Comparison of ENCODE assay signal across 10 cellular contexts in the genomic region with DNA sequence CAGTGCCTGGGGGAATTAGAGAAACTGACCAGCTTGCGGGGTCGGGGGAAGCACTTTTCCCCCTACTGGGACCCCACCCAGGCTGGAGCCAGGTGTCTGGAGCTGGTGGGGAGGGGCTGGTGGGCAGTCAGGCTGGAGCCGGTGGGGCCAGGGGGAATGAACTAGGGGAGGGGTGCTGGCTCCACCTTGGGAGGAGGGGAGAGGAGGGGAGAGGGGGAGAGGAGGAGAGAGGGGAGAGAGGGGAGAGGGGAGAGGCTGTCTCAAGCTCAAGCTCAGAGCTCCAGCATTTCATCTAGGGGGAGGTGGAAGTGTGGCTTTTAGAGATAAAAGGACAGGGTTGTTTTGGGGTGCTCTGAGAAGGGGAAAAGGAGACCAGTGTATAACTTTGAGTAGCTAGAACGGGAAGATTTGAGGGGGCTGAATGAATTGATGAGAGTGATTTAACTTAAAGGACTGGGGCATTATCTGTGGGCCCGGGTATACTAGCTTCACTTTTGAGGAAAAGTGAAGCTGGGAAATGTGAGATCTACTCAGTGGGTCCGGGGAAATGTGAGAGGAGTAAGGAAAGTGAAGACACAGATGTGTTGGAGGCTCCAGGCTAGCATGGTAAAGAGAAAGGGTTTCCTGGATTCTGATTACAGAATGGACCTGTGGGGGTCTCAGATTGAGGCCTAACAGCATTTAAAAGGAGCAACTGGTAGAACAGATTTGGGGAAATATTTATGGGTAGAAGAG. TPM values are rescaled to one million over a fixed set of nuclear protein-coding genes. Genes with fewer than 3 reads are reported as not detected.
A peak's percentile ranks its signal among the peaks of the same experiment; 100 is the strongest.
DNase-seq lines count a peak whose midpoint lies in the region; ATAC-seq, FAIRE-seq and TF ChIP-seq lines count a peak whose summit lies in the region.
"Had no signal": no experiment of that assay in that cellular context is flagged by ENCODE, and none has a peak within 500 bp of the region (broad histone marks: within the 10 kb centered on the region; RNA-seq: fewer than 3 reads in every experiment).

No MANE protein-coding gene starts in this region.

- peaks cover 0 to 34% (median 0%) of the 10 kb centered on the region in 3 donors for H3K36me3 ChIP-seq in Peyer's patch
- no peaks in the 10 kb centered on the region for H3K36me3 ChIP-seq in BE2C

- CTCF ChIA-PET in A549 (lab: Yijun Ruan, JAX): interaction anchor here (0.8 to 19.7 kb wide), 11 partner anchors 10 to 795 kb away, joined by 3 to 309 read pairs (median 4); a partner anchor contains a TSS

- POLR2A ChIA-PET in A549 (lab: Yijun Ruan, JAX): no interaction called here

- peak overlapping the region; percentile 89 for H3K4me2 ChIP-seq in A549

- DNase-seq in A549 (ENCODE audit: low read depth in 1 of 2, low spot score in 1 of 2): no peak
- DNase-seq in Peyer's patch: no peak
- DNase-seq in epithelial cell of prostate (ENCODE audit: low read depth, low spot score): no peak
- DNase-seq in nephron progenitor cell: peak; percentile 30
- DNase-seq in BE2C: no peak
- DNase-seq in foreskin melanocyte: no peak
- no peak for DNase-seq in activated T-helper 1 cell treated with anti-CD3 and anti-CD28 coated beads, Interleukin-12 subunit alpha, Interleukin-12 subunit beta, Interleukin-2, Interleukin-4 antibody, amounts not matched to agents 30 ng/mL and 10 ng/mL and 1 ng/mL, durations not matched to agents 14 hours and 24 hours and 36 hours (ENCODE audit: low spot score)
- DNase-seq in HFFc6: no peak
- DNase-seq: RPMI8226 had no signal

- H3K9me3 Mint-ChIP-seq in nephron progenitor cell: no peaks in the 10 kb centered on the region
- no peaks in the 10 kb centered on the region for H3K9me3 Mint-ChIP-seq in activated T-helper 1 cell treated with anti-CD3 and anti-CD28 coated beads, Interleukin-12 subunit alpha, Interleukin-12 subunit beta, Interleukin-2, Interleukin-4 antibody, amounts not matched to agents 30 ng/mL and 10 ng/mL and 1 ng/mL, durations not matched to agents 14 hours and 24 hours and 36 hours
- H3K9me3 Mint-ChIP-seq in HFFc6: no peaks in the 10 kb centered on the region
- H3K9me3 Mint-ChIP-seq: stimulated activated memory B cell treated with anti-CD40 and anti-IgM and Interleukin-4, amounts not matched to agents 10 μg/mL and 1 μg/mL and 100 μg/mL, for 72 hours had no signal

- TF ChIP-seq CTCF in A549 (IDR thresholded peaks at IDR 0.05): no peak
- no peak for TF ChIP-seq CTCF in Peyer's patch (IDR thresholded peaks at IDR 0.05)
- no peak for TF ChIP-seq CTCF in nephron progenitor cell (IDR thresholded peaks at IDR 0.05)
- no peak for TF ChIP-seq CTCF in BE2C (IDR thresholded peaks at IDR 0.05; ENCODE audit: low read depth, low read length)
- no peak for TF ChIP-seq CTCF in HFFc6 (IDR thresholded peaks at IDR 0.05)

- no peaks in the 10 kb centered on the region for H3K9me3 ChIP-seq in A549
- no peaks in the 10 kb centered on the region for H3K9me3 ChIP-seq in Peyer's patch
- peaks cover 2% of the 10 kb centered on the region; the same call in 1 of the 2 replicates for H3K9me3 ChIP-seq in BE2C

- no peak for TF ChIP-seq RAD21 in A549 (conservative IDR thresholded peaks at IDR 0.05 in 1 of 2, IDR thresholded peaks at IDR 0.05 in 1 of 2)

- H3K27me3 ChIP-seq in Peyer's patch (no peaks in the 10 kb centered on the region), BE2C (no peaks in the 10 kb centered on the region)

- H3K4me1 ChIP-seq in A549: peaks cover 55% of the 10 kb centered on the region
- H3K4me1 ChIP-seq in Peyer's patch: peaks cover 5 to 29% (median 21%) of the 10 kb centered on the region in 4 donors
- H3K4me1 ChIP-seq in BE2C: peaks cover 32% of the 10 kb centered on the region

- no peak for TF ChIP-seq EP300 in A549 (IDR thresholded peaks at IDR 0.05)

- peak overlapping the region; percentile 58 for H3K27ac Mint-ChIP-seq in nephron progenitor cell
- no peak overlapping the region for H3K27ac Mint-ChIP-seq in activated T-helper 1 cell treated with anti-CD3 and anti-CD28 coated beads, Interleukin-12 subunit alpha, Interleukin-12 subunit beta, Interleukin-2, Interleukin-4 antibody, amounts not matched to agents 30 ng/mL and 10 ng/mL and 1 ng/mL, durations not matched to agents 14 hours and 24 hours and 36 hours
- H3K27ac Mint-ChIP-seq in HFFc6: no peak overlapping the region
- H3K27ac Mint-ChIP-seq: stimulated activated memory B cell treated with anti-CD40 and anti-IgM and Interleukin-4, amounts not matched to agents 10 μg/mL and 1 μg/mL and 100 μg/mL, for 72 hours had no signal

- H3K4me1 Mint-ChIP-seq in nephron progenitor cell: peaks cover 86% of the 10 kb centered on the region
- peaks cover 29% of the 10 kb centered on the region for H3K4me1 Mint-ChIP-seq in activated T-helper 1 cell treated with anti-CD3 and anti-CD28 coated beads, Interleukin-12 subunit alpha, Interleukin-12 subunit beta, Interleukin-2, Interleukin-4 antibody, amounts not matched to agents 30 ng/mL and 10 ng/mL and 1 ng/mL, durations not matched to agents 14 hours and 24 hours and 36 hours (ENCODE audit: low read depth)
- peaks cover 39% of the 10 kb centered on the region for H3K4me1 Mint-ChIP-seq in HFFc6 (ENCODE audit: low read depth)

- H3K4me3 Mint-ChIP-seq in nephron progenitor cell: peak overlapping the region; percentile 93
- no peak overlapping the region for H3K4me3 Mint-ChIP-seq in activated T-helper 1 cell treated with anti-CD3 and anti-CD28 coated beads, Interleukin-12 subunit alpha, Interleukin-12 subunit beta, Interleukin-2, Interleukin-4 antibody, amounts not matched to agents 30 ng/mL and 10 ng/mL and 1 ng/mL, durations not matched to agents 14 hours and 24 hours and 36 hours
- no peak overlapping the region for H3K4me3 Mint-ChIP-seq in HFFc6
- H3K4me3 Mint-ChIP-seq: stimulated activated memory B cell treated with anti-CD40 and anti-IgM and Interleukin-4, amounts not matched to agents 10 μg/mL and 1 μg/mL and 100 μg/mL, for 72 hours had no signal

- intact Hi-C loops in activated T-helper 1 cell treated with anti-CD3 and anti-CD28 coated beads, Interleukin-12 subunit alpha, Interleukin-12 subunit beta, Interleukin-2, Interleukin-4 antibody, amounts not matched to agents 30 ng/mL and 10 ng/mL and 1 ng/mL, durations not matched to agents 14 hours and 24 hours and 36 hours (cut with micrococcal nuclease): no loop called here

- peaks cover 28% of the 10 kb centered on the region for H3K36me3 Mint-ChIP-seq in nephron progenitor cell (ENCODE audit: low read depth)
- H3K36me3 Mint-ChIP-seq in activated T-helper 1 cell treated with anti-CD3 and anti-CD28 coated beads, Interleukin-12 subunit alpha, Interleukin-12 subunit beta, Interleukin-2, Interleukin-4 antibody, amounts not matched to agents 30 ng/mL and 10 ng/mL and 1 ng/mL, durations not matched to agents 14 hours and 24 hours and 36 hours (ENCODE audit: low read depth): peaks cover 2% of the 10 kb centered on the region
- H3K36me3 Mint-ChIP-seq in HFFc6 (ENCODE audit: low read depth): no peaks in the 10 kb centered on the region
- H3K36me3 Mint-ChIP-seq: stimulated activated memory B cell treated with anti-CD40 and anti-IgM and Interleukin-4, amounts not matched to agents 10 μg/mL and 1 μg/mL and 100 μg/mL, for 72 hours had no signal

- peak overlapping the region; percentile 80 to 90 for H3K27ac ChIP-seq in A549
- peak overlapping the region in 3 of 4 donors; percentile 87 to 98 (median 98) for H3K27ac ChIP-seq in Peyer's patch
- H3K27ac ChIP-seq in epithelial cell of prostate: peak overlapping the region; percentile 99

- FAIRE-seq in A549 (lab: Jason Lieb, UNC): no peak

- H3K4me3 ChIP-seq in A549 (peak overlapping the region; percentile 55), Peyer's patch (peak overlapping the region in 3 of 4 donors; percentile 20 to 69 (median 63)), BE2C (ENCODE audit: low read depth, low read length) (no peak overlapping the region)

- 83% methylated on average over 4 of the region's 6 CpGs for WGBS in A549 (ENCODE audit: missing lambda C conversion rate)

- H3K27me3 Mint-ChIP-seq in nephron progenitor cell (ENCODE audit: low read depth, poor library complexity) (peaks cover 14% of the 10 kb centered on the region), HFFc6 (ENCODE audit: insufficient read depth) (peaks cover 35% of the 10 kb centered on the region)
- H3K27me3 Mint-ChIP-seq in activated T-helper 1 cell treated with anti-CD3 and anti-CD28 coated beads, Interleukin-12 subunit alpha, Interleukin-12 subunit beta, Interleukin-2, Interleukin-4 antibody, amounts not matched to agents 30 ng/mL and 10 ng/mL and 1 ng/mL, durations not matched to agents 14 hours and 24 hours and 36 hours (ENCODE audit: insufficient read depth): peaks cover 41% of the 10 kb centered on the region

- TF ChIP-seq POLR2A in A549 (IDR thresholded peaks at IDR 0.05; ENCODE audit: low read length) (no peak), Peyer's patch (IDR thresholded peaks at IDR 0.05) (no peak)

- no peak for ATAC-seq in A549
- ATAC-seq: stimulated activated memory B cell treated with anti-CD40 and anti-IgM and Interleukin-4, amounts not matched to agents 10 μg/mL and 1 μg/mL and 100 μg/mL, for 72 hours had no signal

RNA-seq across cellular contexts. Expression of a gene that starts 2.8 kb away (rescaled TPM):
- 38.9 and 64.6 TPM in 2 replicates for polyA plus RNA-seq in A549 (2011; rRNA removed)
- polyA plus RNA-seq in A549 (2012; cell fraction: cytosol; rRNA removed): 50.0 and 68.1 TPM in 2 replicates
- polyA plus RNA-seq in A549 (2012; cell fraction: nucleus; rRNA removed): 60.2 and 62.0 TPM in 2 replicates
- polyA plus RNA-seq in A549 (2017; fragmentation: RNase III; extraction: RNeasy Plus Mini Kit Qiagen cat#74134 plus additional on column Dnase treatment): 19.1 to 25.4 TPM (median 25.1 TPM) in 3 replicates
- 56.6 and 85.8 TPM in 2 replicates for polyA minus RNA-seq in A549 (2011; rRNA and poly(A)+ RNA removed)
- 100 to 1,000 TPM in 3 of 4 donors, 10 to 100 TPM in 1; 13.2 to 166 (median 145) TPM for total RNA-seq in Peyer's patch
- 6.7 TPM for polyA plus RNA-seq in BE2C (2012; ENCODE audit: insufficient read depth, insufficient read length, low read depth)
- total RNA-seq in activated T-helper 1 cell treated with anti-CD3 and anti-CD28 coated beads, Interleukin-12 subunit alpha, Interleukin-12 subunit beta, Interleukin-2, Interleukin-4 antibody, amounts not matched to agents 30 ng/mL and 10 ng/mL and 1 ng/mL, durations not matched to agents 14 hours and 24 hours and 36 hours: not detected in 2 replicates
- under 1 TPM in 1 of 6 experiments, not detected in 5; 0.19 TPM for total RNA-seq in HFFc6 (2021; fragmentation: NEBNext Ultra II Directional; extraction: Animal tissue kit (Norgen Biotek cat#: 25700))

RNA-seq across cellular contexts. Expression of a gene that starts 5.2 kb away (rescaled TPM):
- polyA plus RNA-seq in A549 (2011; rRNA removed): 39.3 and 39.4 TPM in 2 replicates
- polyA plus RNA-seq in A549 (2012; cell fraction: cytosol; rRNA removed): 21.3 and 27.6 TPM in 2 replicates
- 11.9 and 13.7 TPM in 2 replicates for polyA plus RNA-seq in A549 (2012; cell fraction: nucleus; rRNA removed)
- 28.2 to 30.7 TPM (median 28.9 TPM) in 3 replicates for polyA plus RNA-seq in A549 (2017; fragmentation: RNase III; extraction: RNeasy Plus Mini Kit Qiagen cat#74134 plus additional on column Dnase treatment)
- 31.7 and 33.7 TPM in 2 replicates for polyA minus RNA-seq in A549 (2011; rRNA and poly(A)+ RNA removed)
- 10 to 100 TPM; 42.5 to 83.3 (median 46.7) TPM for total RNA-seq in Peyer's patch
- 37.1 TPM for polyA plus RNA-seq in BE2C (2012; ENCODE audit: insufficient read depth, insufficient read length, low read depth)
- total RNA-seq in activated T-helper 1 cell treated with anti-CD3 and anti-CD28 coated beads, Interleukin-12 subunit alpha, Interleukin-12 subunit beta, Interleukin-2, Interleukin-4 antibody, amounts not matched to agents 30 ng/mL and 10 ng/mL and 1 ng/mL, durations not matched to agents 14 hours and 24 hours and 36 hours: 45.7 and 47.7 TPM in 2 replicates
- 10 to 100 TPM; 23.5 to 36.4 (median 29.5) TPM for total RNA-seq in HFFc6 (2021; fragmentation: NEBNext Ultra II Directional; extraction: Animal tissue kit (Norgen Biotek cat#: 25700))

RNA-seq across cellular contexts. Expression of a gene that starts 9.9 kb away (rescaled TPM):
- 22.8 and 33.7 TPM in 2 replicates for polyA plus RNA-seq in A549 (2011; rRNA removed)
- 252 TPM in 2 replicates for polyA plus RNA-seq in A549 (2012; cell fraction: cytosol; rRNA removed)
- 247 and 265 TPM in 2 replicates for polyA plus RNA-seq in A549 (2012; cell fraction: nucleus; rRNA removed)
- 67.5 to 83.0 TPM (median 80.3 TPM) in 3 replicates for polyA plus RNA-seq in A549 (2017; fragmentation: RNase III; extraction: RNeasy Plus Mini Kit Qiagen cat#74134 plus additional on column Dnase treatment)
- 7.8 and 9.2 TPM in 2 replicates for polyA minus RNA-seq in A549 (2011; rRNA and poly(A)+ RNA removed)
- total RNA-seq in Peyer's patch: 10 to 100 TPM; 33.5 to 89.2 (median 65.0) TPM
- 221 TPM for polyA plus RNA-seq in BE2C (2012; ENCODE audit: insufficient read depth, insufficient read length, low read depth)
- 43.7 and 45.1 TPM in 2 replicates for total RNA-seq in activated T-helper 1 cell treated with anti-CD3 and anti-CD28 coated beads, Interleukin-12 subunit alpha, Interleukin-12 subunit beta, Interleukin-2, Interleukin-4 antibody, amounts not matched to agents 30 ng/mL and 10 ng/mL and 1 ng/mL, durations not matched to agents 14 hours and 24 hours and 36 hours
- total RNA-seq in HFFc6 (2021; fragmentation: NEBNext Ultra II Directional; extraction: Animal tissue kit (Norgen Biotek cat#: 25700)): 100 to 1,000 TPM in 1 of 6 experiments, 10 to 100 TPM in 5; 66.2 to 110 (median 86.2) TPM

RNA-seq across cellular contexts. Expression of a gene that starts 42.7 kb away (rescaled TPM):
- polyA plus RNA-seq in A549 (2011; rRNA removed) (154 and 227 TPM in 2 replicates), A549 (2017; fragmentation: RNase III; extraction: RNeasy Plus Mini Kit Qiagen cat#74134 plus additional on column Dnase treatment) (216 to 218 TPM (median 217 TPM) in 3 replicates)
- 242 and 259 TPM in 2 replicates for polyA plus RNA-seq in A549 (2012; cell fraction: cytosol; rRNA removed)
- 210 and 274 TPM in 2 replicates for polyA plus RNA-seq in A549 (2012; cell fraction: nucleus; rRNA removed)
- polyA minus RNA-seq in A549 (2011; rRNA and poly(A)+ RNA removed): 307 and 312 TPM in 2 replicates
- total RNA-seq in Peyer's patch: 100 to 1,000 TPM; 111 to 137 (median 117) TPM
- 420 TPM for polyA plus RNA-seq in BE2C (2012; ENCODE audit: insufficient read depth, insufficient read length, low read depth)
- 230 and 238 TPM in 2 replicates for total RNA-seq in activated T-helper 1 cell treated with anti-CD3 and anti-CD28 coated beads, Interleukin-12 subunit alpha, Interleukin-12 subunit beta, Interleukin-2, Interleukin-4 antibody, amounts not matched to agents 30 ng/mL and 10 ng/mL and 1 ng/mL, durations not matched to agents 14 hours and 24 hours and 36 hours
- total RNA-seq in HFFc6 (2021; fragmentation: NEBNext Ultra II Directional; extraction: Animal tissue kit (Norgen Biotek cat#: 25700)): 100 to 1,000 TPM; 231 to 351 (median 285) TPM

RNA-seq across cellular contexts. Expression of a gene that starts 43.2 kb away (rescaled TPM):
- polyA plus RNA-seq in A549 (2011; rRNA removed) (1.1 and 1.5 TPM in 2 replicates), A549 (2017; fragmentation: RNase III; extraction: RNeasy Plus Mini Kit Qiagen cat#74134 plus additional on column Dnase treatment) (1.7 to 2.8 TPM (median 2.7 TPM) in 3 replicates)
- 1.9 and 2.3 TPM in 2 replicates for polyA plus RNA-seq in A549 (2012; cell fraction: cytosol; rRNA removed)
- 7.7 and 11.0 TPM in 2 replicates for polyA plus RNA-seq in A549 (2012; cell fraction: nucleus; rRNA removed)
- polyA minus RNA-seq in A549 (2011; rRNA and poly(A)+ RNA removed): 1.3 and 1.9 TPM in 2 replicates
- not detected for total RNA-seq in Peyer's patch
- polyA plus RNA-seq in BE2C (2012; ENCODE audit: insufficient read depth, insufficient read length, low read depth): 25.0 TPM
- 10.2 and 12.6 TPM in 2 replicates for total RNA-seq in activated T-helper 1 cell treated with anti-CD3 and anti-CD28 coated beads, Interleukin-12 subunit alpha, Interleukin-12 subunit beta, Interleukin-2, Interleukin-4 antibody, amounts not matched to agents 30 ng/mL and 10 ng/mL and 1 ng/mL, durations not matched to agents 14 hours and 24 hours and 36 hours
- total RNA-seq in HFFc6 (2021; fragmentation: NEBNext Ultra II Directional; extraction: Animal tissue kit (Norgen Biotek cat#: 25700)): 1 to 10 TPM; 5.1 to 7.1 (median 6.1) TPM

Comparison
In these comparisons a context has a peak if more than half of its experiments do, and no peak if none do; other contexts are left out.
1. RNA of a gene that starts 2.8 kb away (total RNA-seq): 13.2 to 166 TPM in Peyer's patch; not detected in activated T-helper 1 cell treated with anti-CD3 and anti-CD28 coated beads, Interleukin-12 subunit alpha, Interleukin-12 subunit beta, Interleukin-2, Interleukin-4 antibody, amounts not matched to agents 30 ng/mL and 10 ng/mL and 1 ng/mL, durations not matched to agents 14 hours and 24 hours and 36 hours and 0.19 TPM in HFFc6; every median in the first group is over 10 times any median in the second.
2. Peak in every context shown above with its lines, with median percentiles within 50 percentile points of each other: H3K27ac ChIP-seq.